8 cellular contexts compared by ENCODE assay signal in the genomic region with DNA sequence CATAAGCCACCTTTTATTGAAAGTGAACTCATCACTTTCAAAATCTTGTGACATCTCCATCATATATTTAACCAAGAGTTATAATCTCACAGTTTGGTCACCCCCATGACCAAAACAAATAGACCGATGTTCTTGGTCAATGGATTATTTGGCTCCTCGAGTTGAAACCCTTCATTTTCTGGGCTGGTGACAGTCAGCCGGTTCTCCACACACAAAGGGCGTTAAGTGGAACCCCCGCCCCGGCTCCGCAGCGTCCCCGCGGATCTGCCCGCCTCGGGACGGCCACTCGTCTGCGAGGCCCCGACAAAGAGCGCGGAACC. TPM values are rescaled to one million over a fixed set of nuclear protein-coding genes. Genes with fewer than 3 reads are reported as not detected.
DNase-seq lines count a peak whose midpoint lies in the region; ATAC-seq and TF ChIP-seq lines count a peak whose summit lies in the region.

No MANE protein-coding gene starts in this region.

- ATAC-seq in Panc1 (no peak), HG02642 (IDR thresholded peaks at IDR 0.05; ENCODE audit: poor library complexity, unreplicated experiment) (no peak), HG02840 (IDR thresholded peaks at IDR 0.05; ENCODE audit: low FRiP score, unreplicated experiment) (no peak)

- POLR2A ChIA-PET in Panc1 (lab: Charles Lee): no interaction called here

- CTCF ChIA-PET in Panc1 (lab: Charles Lee): no interaction called here

- H3K4me1 Mint-ChIP-seq in progenitor cell of endocrine pancreas (ENCODE audit: low read depth): peaks cover 29% of the 10 kb centered on the region

- H3K9me2 ChIP-seq in DOHH2 (replicated peaks; ENCODE audit: control insufficient read depth, low read length): no peaks in the 10 kb centered on the region

- WGBS in esophagus, 2 donors: 0 to 1% methylated on average over 18 of the region's 18 CpGs

- H4K20me1 ChIP-seq in DOHH2 (ENCODE audit: control insufficient read depth, insufficient read depth, low read depth, low read length): peaks cover 9% of the 10 kb centered on the region; the same call in 1 of the 2 replicates

- peaks cover 5% of the 10 kb centered on the region for H3K36me3 Mint-ChIP-seq in progenitor cell of endocrine pancreas (ENCODE audit: insufficient read depth)

- BruUV-seq in Panc1 (replicated peaks; lab: Mats Ljungman, UMichigan): no TSS peak

- peaks cover 54% of the 10 kb centered on the region for H3K79me2 ChIP-seq in DOHH2 (ENCODE audit: control insufficient read depth, low read length)

- H3K4me1 ChIP-seq in DOHH2 (ENCODE audit: control insufficient read depth, low read length) (peaks cover 34% of the 10 kb centered on the region), Panc1 (ENCODE audit: control insufficient read depth, insufficient read depth, low read length) (peaks cover 23% of the 10 kb centered on the region), esophagus (ENCODE audit: control insufficient read depth in 2 of 2, insufficient read depth in 2 of 2, low read length in 1 of 2) (peaks cover 0 to 7% of the 10 kb centered on the region in 2 donors)

- H3K9me3 ChIP-seq in DOHH2 (ENCODE audit: control insufficient read depth, insufficient read depth, low read length) (no peaks in the 10 kb centered on the region), Panc1 (ENCODE audit: control insufficient read depth, insufficient read depth, low read depth, low read length) (no peaks in the 10 kb centered on the region), esophagus (ENCODE audit: control insufficient read depth in 2 of 2, insufficient read depth in 1 of 2, low read depth in 1 of 2, low read length in 1 of 2) (no peaks in the 10 kb centered on the region)

- H3K4me2 ChIP-seq in DOHH2 (ENCODE audit: low read length): peak overlapping the region; percentile 79

- H3K9me3 Mint-ChIP-seq in progenitor cell of endocrine pancreas (ENCODE audit: low read depth): no peaks in the 10 kb centered on the region

- H3K27me3 Mint-ChIP-seq in progenitor cell of endocrine pancreas: no peaks in the 10 kb centered on the region

- H3K4me3 ChIP-seq in DOHH2 (ENCODE audit: low read length): peak overlapping the region; percentile 80
- peak overlapping the region; percentile 66 to 76 for H3K4me3 ChIP-seq in Panc1 (ENCODE audit: low read depth in 2 of 2, low read length in 2 of 2)
- H3K4me3 ChIP-seq in esophagus (ENCODE audit: low read depth in 1 of 2, low read length in 2 of 2): peak overlapping the region; percentile 66 to 93

- H3K27me3 ChIP-seq in DOHH2 (ENCODE audit: control insufficient read depth, low read length) (no peaks in the 10 kb centered on the region), Panc1 (ENCODE audit: control insufficient read depth, insufficient read depth, low read length) (0 out of 2 replicates have a peak, but pooled peaks cover 2% of the 10 kb centered on the region), esophagus (ENCODE audit: control insufficient read depth in 1 of 2, insufficient read depth in 2 of 2, low read length in 2 of 2) (no peaks in the 10 kb centered on the region)

- no peak for TF ChIP-seq CTCF in DOHH2 (IDR thresholded peaks at IDR 0.05; ENCODE audit: low read depth, low read length, poor library complexity, severe bottlenecking)
- no peak for TF ChIP-seq CTCF in Panc1 (IDR thresholded peaks at IDR 0.05)
- TF ChIP-seq CTCF in progenitor cell of endocrine pancreas (IDR thresholded peaks at IDR 0.05; ENCODE audit: unreplicated experiment): no peak
- TF ChIP-seq CTCF in GM10266 (IDR thresholded peaks at IDR 0.05; ENCODE audit: control insufficient read depth, insufficient read depth, low read depth, missing control alignments): no peak

- in situ Hi-C loops in Panc1 (cut with HindIII; ENCODE audit: low pct_unique_long_range_greater_than_20kb, low sequenced_read_pairs): no loop called here

- no peak overlapping the region for H3K27ac ChIP-seq in DOHH2 (ENCODE audit: low read depth, low read length)
- peak overlapping the region; percentile 70 for H3K27ac ChIP-seq in Panc1 (ENCODE audit: low read length)
- peak overlapping the region; percentile 76 to 91 for H3K27ac ChIP-seq in esophagus (ENCODE audit: low read depth in 2 of 2, low read length in 1 of 2)

- DNase-seq in Panc1 (ENCODE audit: low read depth, low spot score) (no peak), progenitor cell of endocrine pancreas (ENCODE audit: low spot score, unreplicated experiment) (no peak), GM10266 (ENCODE audit: extremely low spot score) (no peak), mucosa of gallbladder (ENCODE audit: low spot score) (no peak)

- peaks cover 19% of the 10 kb centered on the region for H3K36me3 ChIP-seq in DOHH2 (ENCODE audit: control insufficient read depth, low read length)
- peaks cover 2% of the 10 kb centered on the region; the same call in 1 of the 2 replicates for H3K36me3 ChIP-seq in Panc1 (ENCODE audit: control insufficient read depth, insufficient read depth, low read length)
- H3K36me3 ChIP-seq in esophagus (ENCODE audit: control insufficient read depth in 2 of 2, insufficient read depth in 2 of 2, low read length in 1 of 2): no peaks in the 10 kb centered on the region

- peak overlapping the region; percentile 92 for H3K4me3 Mint-ChIP-seq in progenitor cell of endocrine pancreas (ENCODE audit: low read depth)

- intact Hi-C loops in Panc1 (cut with micrococcal nuclease; ENCODE audit: unreplicated experiment): no loop called here

- no peaks in the 10 kb centered on the region for H3F3A ChIP-seq in DOHH2 (ENCODE audit: control insufficient read depth, insufficient read depth)

- H3K27ac Mint-ChIP-seq in progenitor cell of endocrine pancreas: peak overlapping the region; percentile 92

RNA-seq across cellular contexts. Expression of gene TSPAN3, which starts 0.8 kb away (rescaled TPM):
- total RNA-seq in Panc1 (2021; ENCODE audit: unreplicated experiment): 130 TPM
- polyA plus RNA-seq in Panc1 (2012; ENCODE audit: insufficient read length): 110 TPM
- polyA plus RNA-seq in esophagus: 10 to 100 TPM; 56.9 to 65.8 TPM
- total RNA-seq in progenitor cell of endocrine pancreas: 337 and 352 TPM in 2 replicates
- 430 TPM for total RNA-seq in mucosa of gallbladder
